In the genomic region with DNA sequence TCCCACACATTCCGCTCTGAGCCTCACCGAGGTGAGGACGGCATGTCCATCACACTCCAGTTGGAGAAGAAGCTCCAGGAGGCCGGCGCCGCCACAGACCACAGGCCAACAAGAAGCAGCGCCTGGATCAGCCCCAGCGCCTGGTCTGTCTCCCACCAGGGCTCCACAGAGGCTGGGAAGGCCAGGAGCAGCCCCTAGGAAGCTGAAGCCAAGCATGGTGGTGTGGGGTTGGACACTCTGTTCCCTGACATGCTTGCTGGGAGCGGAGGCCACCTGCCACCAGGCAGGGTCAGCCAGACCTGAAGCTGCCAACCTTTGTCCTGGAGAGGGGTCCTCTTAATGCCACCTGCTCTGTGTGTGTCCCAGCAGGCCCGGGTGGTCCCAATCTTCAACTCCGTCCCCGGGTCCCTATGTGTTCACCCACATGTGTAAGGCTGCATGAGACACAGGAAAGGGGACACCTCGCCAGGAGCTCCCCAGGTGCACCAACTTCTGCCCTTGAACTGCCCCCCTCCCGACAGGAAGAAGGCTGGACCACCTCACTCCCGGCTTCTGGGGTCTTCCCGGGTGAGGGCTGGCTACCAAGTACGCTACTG, we compare ENCODE assay signal across 20 cellular contexts.
DNase-seq lines count a peak whose midpoint lies in the region; ATAC-seq and TF ChIP-seq lines count a peak whose summit lies in the region.
"Had no signal": no experiment of that assay in that cellular context is flagged by ENCODE, and none has a peak within 500 bp of the region (broad histone marks: within the 10 kb centered on the region; RNA-seq: fewer than 3 reads in every experiment).

No MANE protein-coding gene starts in this region.

- WGBS in gastroesophageal sphincter (ENCODE audit: low coverage in 1 of 2), 2 donors: 56% methylated on average over 10 of the region's 17 CpGs; no CpG with 5 or more reads in 1 of the 2 donors

- no peaks in the 10 kb centered on the region for H3K9me3 Mint-ChIP-seq in activated CD4-positive, alpha-beta memory T cell treated with anti-CD3 and anti-CD28 coated beads for 36 hours
- H3K9me3 Mint-ChIP-seq in activated CD4-positive, alpha-beta memory T cell treated with anti-CD3 and anti-CD28 coated beads, Interleukin-2, amount 10 ng/mL, durations not matched to agents 7 days and 5 days: no peaks in the 10 kb centered on the region
- peaks cover 0 to 5% (median 0%) of the 10 kb centered on the region in 5 experiments for H3K9me3 Mint-ChIP-seq in brain

- H3K36me3 ChIP-seq in osteoblast (ENCODE audit: insufficient read depth, low read length): no peaks in the 10 kb centered on the region
- no peaks in the 10 kb centered on the region for H3K36me3 ChIP-seq in gastroesophageal sphincter
- H3K36me3 ChIP-seq: esophagus squamous epithelium, transverse colon had no signal

- CTCF ChIA-PET in activated CD4-positive, alpha-beta memory T cell treated with anti-CD3 and anti-CD28 coated beads for 36 hours (lab: Charles Lee): no interaction called here
- CTCF ChIA-PET in activated CD4-positive, alpha-beta memory T cell treated with anti-CD3 and anti-CD28 coated beads, Interleukin-2, amount 10 ng/mL, durations not matched to agents 7 days and 5 days (lab: Charles Lee): no interaction called here

- H3K9me3 ChIP-seq in osteoblast (ENCODE audit: low read depth, low read length): no peaks in the 10 kb centered on the region
- no peaks in the 10 kb centered on the region for H3K9me3 ChIP-seq in gastroesophageal sphincter
- H3K9me3 ChIP-seq: esophagus squamous epithelium, SK-N-SH, transverse colon had no signal

- no peak for TF ChIP-seq EP300 in gastroesophageal sphincter (IDR thresholded peaks at IDR 0.05)

- no peaks in the 10 kb centered on the region for H4K20me1 ChIP-seq in osteoblast (ENCODE audit: insufficient read depth, low read length)

- no peaks in the 10 kb centered on the region for H3K36me3 Mint-ChIP-seq in activated CD4-positive, alpha-beta memory T cell treated with anti-CD3 and anti-CD28 coated beads for 36 hours
- H3K36me3 Mint-ChIP-seq in activated CD4-positive, alpha-beta memory T cell treated with anti-CD3 and anti-CD28 coated beads, Interleukin-2, amount 10 ng/mL, durations not matched to agents 7 days and 5 days (ENCODE audit: low read depth): no peaks in the 10 kb centered on the region
- H3K36me3 Mint-ChIP-seq in brain: no peaks in the 10 kb centered on the region
- H3K36me3 Mint-ChIP-seq: stimulated activated naive B cell treated with anti-CD40 and anti-IgM and Interleukin-4, amounts not matched to agents 10 μg/mL and 1 μg/mL and 100 μg/mL, for 72 hours had no signal

- TF ChIP-seq CTCF in brain (conservative IDR thresholded peaks at IDR 0.05) (no peak), osteoblast (IDR thresholded peaks at IDR 0.05; ENCODE audit: extremely low read depth, low read depth, low read length) (no peak), gastroesophageal sphincter (IDR thresholded peaks at IDR 0.05) (no peak)

- H3K27me3 ChIP-seq in osteoblast (ENCODE audit: insufficient read depth, low read length): peaks cover 14% of the 10 kb centered on the region
- H3K27me3 ChIP-seq in gastroesophageal sphincter: peaks cover 68% of the 10 kb centered on the region

- H3K27me3 Mint-ChIP-seq in activated CD4-positive, alpha-beta memory T cell treated with anti-CD3 and anti-CD28 coated beads for 36 hours: peaks cover 12% of the 10 kb centered on the region
- H3K27me3 Mint-ChIP-seq in activated CD4-positive, alpha-beta memory T cell treated with anti-CD3 and anti-CD28 coated beads, Interleukin-2, amount 10 ng/mL, durations not matched to agents 7 days and 5 days: peaks cover 2% of the 10 kb centered on the region
- H3K27me3 Mint-ChIP-seq in brain: peaks cover 3% of the 10 kb centered on the region

- POLR2A ChIA-PET in activated CD4-positive, alpha-beta memory T cell treated with anti-CD3 and anti-CD28 coated beads for 36 hours (lab: Charles Lee): no interaction called here
- POLR2A ChIA-PET in activated CD4-positive, alpha-beta memory T cell treated with anti-CD3 and anti-CD28 coated beads, Interleukin-2, amount 10 ng/mL, durations not matched to agents 7 days and 5 days (lab: Charles Lee): no interaction called here

- H3K4me3 Mint-ChIP-seq in activated CD4-positive, alpha-beta memory T cell treated with anti-CD3 and anti-CD28 coated beads for 36 hours: no peak overlapping the region
- no peak overlapping the region for H3K4me3 Mint-ChIP-seq in activated CD4-positive, alpha-beta memory T cell treated with anti-CD3 and anti-CD28 coated beads, Interleukin-2, amount 10 ng/mL, durations not matched to agents 7 days and 5 days
- H3K4me3 Mint-ChIP-seq in brain: no peak overlapping the region
- H3K4me3 Mint-ChIP-seq: stimulated activated naive B cell treated with anti-CD40 and anti-IgM and Interleukin-4, amounts not matched to agents 10 μg/mL and 1 μg/mL and 100 μg/mL, for 72 hours had no signal

- intact Hi-C loops in activated CD4-positive, alpha-beta memory T cell treated with anti-CD3 and anti-CD28 coated beads for 36 hours (cut with micrococcal nuclease): no loop called here

- H3K4me3 ChIP-seq in osteoblast (ENCODE audit: insufficient read depth, low read length) (no peak overlapping the region), gastroesophageal sphincter (no peak overlapping the region)
- H3K4me3 ChIP-seq: esophagus squamous epithelium, transverse colon had no signal

- ATAC-seq in HG03280 (IDR thresholded peaks at IDR 0.05; ENCODE audit: unreplicated experiment): no peak
- no peak for ATAC-seq in gastroesophageal sphincter
- ATAC-seq: HCT116; Panc1; stimulated activated naive B cell treated with anti-CD40 and anti-IgM and Interleukin-4, amounts not matched to agents 10 μg/mL and 1 μg/mL and 100 μg/mL, for 72 hours had no signal

- no peak overlapping the region for H3K27ac ChIP-seq in osteoblast (ENCODE audit: low read depth, low read length)
- H3K27ac ChIP-seq in gastroesophageal sphincter: no peak overlapping the region
- H3K27ac ChIP-seq: esophagus squamous epithelium, HL-60, transverse colon had no signal

- H3K4me2 ChIP-seq in osteoblast (ENCODE audit: insufficient read depth, low read length): no peak overlapping the region
- H3K4me2 ChIP-seq: SK-N-SH had no signal

- H3K4me1 Mint-ChIP-seq in activated CD4-positive, alpha-beta memory T cell treated with anti-CD3 and anti-CD28 coated beads for 36 hours (ENCODE audit: low read depth): no peaks in the 10 kb centered on the region
- H3K4me1 Mint-ChIP-seq in activated CD4-positive, alpha-beta memory T cell treated with anti-CD3 and anti-CD28 coated beads, Interleukin-2, amount 10 ng/mL, durations not matched to agents 7 days and 5 days: no peaks in the 10 kb centered on the region
- peaks cover 48% of the 10 kb centered on the region for H3K4me1 Mint-ChIP-seq in brain

- no peak overlapping the region for H2AFZ ChIP-seq in osteoblast (ENCODE audit: low read length)

- peak; percentile 5 for DNase-seq in activated CD4-positive, alpha-beta memory T cell treated with anti-CD3 and anti-CD28 coated beads for 36 hours
- DNase-seq in activated CD4-positive, alpha-beta memory T cell treated with anti-CD3 and anti-CD28 coated beads, Interleukin-2, amount 10 ng/mL, durations not matched to agents 7 days and 5 days: no peak
- DNase-seq in Daoy (ENCODE audit: low read depth): peak; percentile 5
- DNase-seq in osteoblast (ENCODE audit: insufficient read length, low spot score, missing footprints): peak; percentile 57
- DNase-seq in AG08396 (ENCODE audit: low spot score): no peak
- DNase-seq: 8988T; activated gamma-delta T cell treated with Interleukin-2 at 50 U/mL for 16 hours; esophagus squamous epithelium; GDM1; NCI-H1694 treated with DMSO at 0.1 percent for 48 hours; SK-N-SH; stimulated activated naive B cell treated with anti-CD40 and anti-IgM and Interleukin-4, amounts not matched to agents 10 μg/mL and 1 μg/mL and 100 μg/mL, for 72 hours; T-helper 9 cell; transverse colon had no signal

- H3K4me1 ChIP-seq in osteoblast (ENCODE audit: insufficient read depth, low read length): no peaks in the 10 kb centered on the region
- peaks cover 0 to 28% (median 4%) of the 10 kb centered on the region in 3 donors for H3K4me1 ChIP-seq in gastroesophageal sphincter
- H3K4me1 ChIP-seq: transverse colon had no signal

- no peaks in the 10 kb centered on the region for H3K79me2 ChIP-seq in osteoblast (ENCODE audit: insufficient read depth, low read length)

- H3K27ac Mint-ChIP-seq in activated CD4-positive, alpha-beta memory T cell treated with anti-CD3 and anti-CD28 coated beads for 36 hours: no peak overlapping the region
- no peak overlapping the region for H3K27ac Mint-ChIP-seq in activated CD4-positive, alpha-beta memory T cell treated with anti-CD3 and anti-CD28 coated beads, Interleukin-2, amount 10 ng/mL, durations not matched to agents 7 days and 5 days
- H3K27ac Mint-ChIP-seq in brain: peak overlapping the region in 3 of 5 experiments; percentile 21 to 91 (median 76)
- H3K27ac Mint-ChIP-seq: stimulated activated naive B cell treated with anti-CD40 and anti-IgM and Interleukin-4, amounts not matched to agents 10 μg/mL and 1 μg/mL and 100 μg/mL, for 72 hours had no signal

- no peak for TF ChIP-seq POLR2A in gastroesophageal sphincter (IDR thresholded peaks at IDR 0.05)

Comparison
In these comparisons a context has a peak if more than half of its experiments do, and no peak if none do; other contexts are left out.
1. DNase-seq: peak in activated CD4-positive, alpha-beta memory T cell treated with anti-CD3 and anti-CD28 coated beads for 36 hours (single experiment), Daoy (single experiment) and osteoblast (single experiment); none in activated CD4-positive, alpha-beta memory T cell treated with anti-CD3 and anti-CD28 coated beads, Interleukin-2, amount 10 ng/mL, durations not matched to agents 7 days and 5 days (single experiment) and AG08396 (single experiment).
2. H3K27ac Mint-ChIP-seq: peak in brain (3 of 5); none in activated CD4-positive, alpha-beta memory T cell treated with anti-CD3 and anti-CD28 coated beads for 36 hours (single experiment) and activated CD4-positive, alpha-beta memory T cell treated with anti-CD3 and anti-CD28 coated beads, Interleukin-2, amount 10 ng/mL, durations not matched to agents 7 days and 5 days (single experiment).